In the genomic region with DNA sequence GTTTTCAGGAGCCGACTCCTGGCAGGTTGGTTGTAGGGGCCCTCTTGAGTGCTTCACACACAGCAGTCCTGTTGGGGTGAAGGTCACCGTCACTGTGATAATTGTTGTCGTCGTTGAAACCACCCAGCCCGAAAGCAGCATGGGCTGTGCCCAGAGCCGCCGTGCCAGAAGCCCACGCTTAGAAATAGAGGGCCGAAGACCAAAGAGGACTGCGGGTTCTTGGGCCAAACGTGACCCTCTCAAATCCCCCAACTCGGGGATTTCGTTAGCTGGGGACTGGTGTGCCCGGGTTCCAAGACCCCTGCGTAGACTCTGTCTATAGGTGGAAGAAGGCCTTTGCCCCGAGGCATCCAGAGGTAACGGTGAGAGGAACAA, we compare ENCODE assay signal across 8 cellular contexts. TPM values are rescaled to one million over a fixed set of nuclear protein-coding genes. Genes with fewer than 3 reads are reported as not detected.
DNase-seq lines count a peak whose midpoint lies in the region; ATAC-seq and TF ChIP-seq lines count a peak whose summit lies in the region.

No MANE protein-coding gene starts in this region.

- H3K4me2 ChIP-seq in mesendoderm (ENCODE audit: low read length), result peak overlapping the region; percentile 47

- H3K56ac ChIP-seq in mesendoderm (ENCODE audit: low read length), result peak overlapping the region; percentile 47

- H3K9ac ChIP-seq in mesendoderm (ENCODE audit: low read length), result peak overlapping the region; percentile 38

- H3K27me3 ChIP-seq in body of pancreas (no peaks in the 10 kb centered on the region), mesendoderm (ENCODE audit: insufficient read depth, low read length, poor library complexity) (no peaks in the 10 kb centered on the region), thymus (ENCODE audit: control insufficient read depth, insufficient read depth) (no peaks in the 10 kb centered on the region)

- no peak for TF ChIP-seq POLR2A in body of pancreas (IDR thresholded peaks at IDR 0.05)

- H2AK5ac ChIP-seq in mesendoderm (ENCODE audit: low read length), result no peak overlapping the region

- no peaks in the 10 kb centered on the region for H3K27me3 Mint-ChIP-seq in activated T-cell treated with anti-CD3 and anti-CD28 coated beads, Interleukin-2, amount 50 U/mL, for 72 hours (ENCODE audit: low read depth)

- TF ChIP-seq CTCF in body of pancreas (IDR thresholded peaks at IDR 0.05), result no peak

- H3K4me3 Mint-ChIP-seq in activated T-cell treated with anti-CD3 and anti-CD28 coated beads, Interleukin-2, amount 50 U/mL, for 72 hours, result peak overlapping the region; percentile 89 to 91

- 18 to 31% methylated on average over 13 to 17 of the region's 17 CpGs for WGBS in body of pancreas, 2 donors
- no CpG with 5 or more reads among the region's 17 CpGs for WGBS in mesendoderm (ENCODE audit: extremely low coverage, insufficient coverage, low lambda C conversion rate)
- 72% methylated on average over 17 of the region's 17 CpGs for WGBS in thymus

- H3K79me2 ChIP-seq in mesendoderm (ENCODE audit: control insufficient read depth, insufficient read depth, low read length), result no peaks in the 10 kb centered on the region

- no peaks in the 10 kb centered on the region for H3K79me1 ChIP-seq in mesendoderm (ENCODE audit: low read length)

- no peaks in the 10 kb centered on the region for H3K36me3 ChIP-seq in body of pancreas (replicated peaks in 1 of 2; ENCODE audit: insufficient read depth in 1 of 2, low read depth in 2 of 2)
- H3K36me3 ChIP-seq in mesendoderm (ENCODE audit: control insufficient read depth, insufficient read depth, low read length), result no peaks in the 10 kb centered on the region
- no peaks in the 10 kb centered on the region for H3K36me3 ChIP-seq in thymus (ENCODE audit: control insufficient read depth, insufficient read depth)

- H3K4ac ChIP-seq in mesendoderm (ENCODE audit: low read depth, low read length), result no peak overlapping the region

- H3K36me3 Mint-ChIP-seq in activated T-cell treated with anti-CD3 and anti-CD28 coated beads, Interleukin-2, amount 50 U/mL, for 72 hours (ENCODE audit: insufficient read depth in 2 of 2), result peaks cover 0 to 2% of the 10 kb centered on the region in 2 donors

- H3K4me3 ChIP-seq in body of pancreas, result no peak overlapping the region
- no peak overlapping the region for H3K4me3 ChIP-seq in mesendoderm (ENCODE audit: low read length)
- peak overlapping the region; percentile 66 for H3K4me3 ChIP-seq in thymus (ENCODE audit: low read length)

- no peak overlapping the region for H4K5ac ChIP-seq in mesendoderm (ENCODE audit: low read length)

- H2BK5ac ChIP-seq in mesendoderm (ENCODE audit: low read length), result no peak overlapping the region

- H2BK15ac ChIP-seq in mesendoderm (replicated peaks; ENCODE audit: low read depth), result no peak overlapping the region

- H3K27ac Mint-ChIP-seq in activated T-cell treated with anti-CD3 and anti-CD28 coated beads, Interleukin-2, amount 50 U/mL, for 72 hours, result no peak overlapping the region

- H3K9me3 ChIP-seq in body of pancreas, result no peaks in the 10 kb centered on the region
- no peaks in the 10 kb centered on the region for H3K9me3 ChIP-seq in thymus (ENCODE audit: control insufficient read depth)

- H2BK120ac ChIP-seq in mesendoderm (ENCODE audit: low read depth, low read length), result no peak overlapping the region

- no peak overlapping the region for H3K23ac ChIP-seq in mesendoderm (ENCODE audit: low read length)

- H3K4me1 ChIP-seq in body of pancreas, result peaks cover 17% of the 10 kb centered on the region
- no peaks in the 10 kb centered on the region for H3K4me1 ChIP-seq in mesendoderm (ENCODE audit: control insufficient read depth, low read depth, low read length)
- no peaks in the 10 kb centered on the region for H3K4me1 ChIP-seq in thymus (ENCODE audit: control insufficient read depth, insufficient read depth, low read length)

- no peak overlapping the region for H3K18ac ChIP-seq in mesendoderm (ENCODE audit: low read length)

- no peaks in the 10 kb centered on the region for H3K9me3 Mint-ChIP-seq in activated T-cell treated with anti-CD3 and anti-CD28 coated beads, Interleukin-2, amount 50 U/mL, for 72 hours

- DNase-seq in activated T-cell treated with anti-CD3 and anti-CD28 coated beads, Interleukin-2, amount 50 U/mL, for 72 hours, result no peak
- DNase-seq in activated T-cell treated with anti-CD3 and anti-CD28 coated beads for 4 hours (no peak), body of pancreas (no peak), mesendoderm (no peak), NCI-H2171 (lab: John Stamatoyannopoulos, UW) (no peak), NCI-H510A treated with DMSO at 0.1 percent for 48 hours (lab: John Stamatoyannopoulos, UW) (no peak)

- intact Hi-C loops in body of pancreas (cut with DNase I), result no loop called here

- H3K27ac ChIP-seq in body of pancreas, result peak overlapping the region; percentile 94 to 98 (median 96)
- H3K27ac ChIP-seq in mesendoderm (ENCODE audit: low read depth, low read length), result no peak overlapping the region
- no peak overlapping the region for H3K27ac ChIP-seq in thymus (ENCODE audit: low read depth)

- no peak for ATAC-seq in activated T-cell treated with anti-CD3 and anti-CD28 coated beads, Interleukin-2, amount 50 U/mL, for 72 hours (replicated peaks in 1 of 2)
- no peak for ATAC-seq in body of pancreas
- no peak for ATAC-seq in HG03159 (IDR thresholded peaks at IDR 0.05; ENCODE audit: unreplicated experiment)

- no peak overlapping the region for H4K8ac ChIP-seq in mesendoderm (ENCODE audit: low read depth, low read length)

- peaks cover 21% of the 10 kb centered on the region for H3K4me1 Mint-ChIP-seq in activated T-cell treated with anti-CD3 and anti-CD28 coated beads, Interleukin-2, amount 50 U/mL, for 72 hours (ENCODE audit: low read depth)

RNA-seq across cellular contexts. Expression of gene ADAMTS17, which starts 7.5 kb away (rescaled TPM):
- total RNA-seq in activated T-cell treated with anti-CD3 and anti-CD28 coated beads, Interleukin-2, amount 50 U/mL, for 72 hours, result 1 to 10 TPM; 2.4 to 2.6 TPM
- 10 to 100 TPM; 24.6 to 26.0 TPM for total RNA-seq in body of pancreas
- 2.0 TPM for polyA plus RNA-seq in mesendoderm (2013, experiment 1 of 2)
- polyA plus RNA-seq in mesendoderm (2013, experiment 2 of 2), result 1.8 TPM
- 5.6 TPM for polyA plus RNA-seq in thymus

Comparison
In these comparisons a context has a peak if more than half of its experiments do, and no peak if none do; other contexts are left out.
1. H3K27ac ChIP-seq: peak in body of pancreas (4 of 4); none in mesendoderm (single experiment) and thymus (single experiment).
2. RNA of gene ADAMTS17, which starts 7.5 kb away (total RNA-seq): 24.6 to 26.0 TPM in body of pancreas; 2.4 to 2.6 TPM in activated T-cell treated with anti-CD3 and anti-CD28 coated beads, Interleukin-2, amount 50 U/mL, for 72 hours; every median in the first group is over 4 times any median in the second.